Comparison of ENCODE assay signal across 1 cellular context in genomic region chr11:120184371-120184945, GRCh38.
TF ChIP-seq lines count a peak whose summit lies in the region.

No MANE protein-coding gene starts in this region.

TF ChIP-seq in IMR-90, 13 proteins besides CTCF, POLR2A, EP300 and RAD21:
- no peak for TF ChIP-seq ELK1 (IDR thresholded peaks at IDR 0.05; ENCODE audit: borderline replicate concordance, low read depth, low read length)
- no peak for TF ChIP-seq RFX5 (IDR thresholded peaks at IDR 0.05; ENCODE audit: low read depth, low read length)
- TF ChIP-seq CHD1 (IDR thresholded peaks at IDR 0.05; ENCODE audit: low read depth, low read length) = no peak
- TF ChIP-seq NFE2L2 (IDR thresholded peaks at IDR 0.05; ENCODE audit: low read depth, low read length) = no peak
- TF ChIP-seq RCOR1 (IDR thresholded peaks at IDR 0.05; ENCODE audit: insufficient replicate concordance, low read length) = no peak
- TF ChIP-seq MAZ (IDR thresholded peaks at IDR 0.05; ENCODE audit: borderline replicate concordance, low read depth, low read length) = no peak
